In the genomic region with DNA sequence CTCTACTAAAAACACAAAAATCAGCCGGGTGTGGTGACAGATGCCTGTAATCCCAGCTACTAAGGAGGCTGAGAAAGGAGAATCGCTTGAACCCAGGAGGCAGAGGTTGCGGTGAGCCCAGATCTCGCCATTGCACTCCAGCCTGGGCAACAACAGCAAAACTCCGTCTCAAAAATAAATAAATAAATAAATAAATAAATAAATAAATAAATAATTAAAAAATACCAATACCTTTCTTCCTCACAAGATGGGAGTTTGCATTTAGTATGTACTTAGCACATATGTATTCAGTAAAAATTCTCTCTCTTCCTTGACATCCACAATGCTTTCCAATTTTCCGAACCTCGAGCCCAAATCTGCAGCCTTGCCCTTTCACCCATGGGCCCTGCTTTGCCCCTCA, we compare ENCODE assay signal across 1 cellular context.
TF ChIP-seq lines count a peak whose summit lies in the region.
"Not testable (repeated sequence)": the region's sequence is repeated elsewhere in the genome, so short reads cannot be mapped to it uniquely, and the experiment has no call there.

No MANE protein-coding gene starts in this region.

- not testable (repeated sequence) for H3K4me1 ChIP-seq in HEK293 (ENCODE audit: control insufficient read depth, insufficient read depth, low read length)

- H3K36me3 ChIP-seq in HEK293 (ENCODE audit: control insufficient read depth in 2 of 2, insufficient read depth in 1 of 2, low read length in 2 of 2): not testable (repeated sequence)

- not testable (repeated sequence) for H3K4me3 ChIP-seq in HEK293 (ENCODE audit: low read depth, low read length)

- POLR2A ChIA-PET in HEK293 (lab: Yijun Ruan, JAX): not testable (repeated sequence)

- H3K9me3 ChIP-seq in HEK293 (ENCODE audit: control insufficient read depth, insufficient read depth, low read depth, low read length): not testable (repeated sequence)

- not testable (repeated sequence) for TF ChIP-seq CTCF in HEK293 (tag by site-specific recombination; IDR thresholded peaks at IDR 0.05)

- CTCF ChIA-PET in HEK293 (lab: Yijun Ruan, JAX): not testable (repeated sequence)

- H3K27ac ChIP-seq in HEK293 (ENCODE audit: extremely low read depth, low read depth, low read length): not testable (repeated sequence)

TF ChIP-seq in HEK293, 187 proteins besides CTCF, POLR2A, EP300 and RAD21:
- TF ChIP-seq, protein P1, sequence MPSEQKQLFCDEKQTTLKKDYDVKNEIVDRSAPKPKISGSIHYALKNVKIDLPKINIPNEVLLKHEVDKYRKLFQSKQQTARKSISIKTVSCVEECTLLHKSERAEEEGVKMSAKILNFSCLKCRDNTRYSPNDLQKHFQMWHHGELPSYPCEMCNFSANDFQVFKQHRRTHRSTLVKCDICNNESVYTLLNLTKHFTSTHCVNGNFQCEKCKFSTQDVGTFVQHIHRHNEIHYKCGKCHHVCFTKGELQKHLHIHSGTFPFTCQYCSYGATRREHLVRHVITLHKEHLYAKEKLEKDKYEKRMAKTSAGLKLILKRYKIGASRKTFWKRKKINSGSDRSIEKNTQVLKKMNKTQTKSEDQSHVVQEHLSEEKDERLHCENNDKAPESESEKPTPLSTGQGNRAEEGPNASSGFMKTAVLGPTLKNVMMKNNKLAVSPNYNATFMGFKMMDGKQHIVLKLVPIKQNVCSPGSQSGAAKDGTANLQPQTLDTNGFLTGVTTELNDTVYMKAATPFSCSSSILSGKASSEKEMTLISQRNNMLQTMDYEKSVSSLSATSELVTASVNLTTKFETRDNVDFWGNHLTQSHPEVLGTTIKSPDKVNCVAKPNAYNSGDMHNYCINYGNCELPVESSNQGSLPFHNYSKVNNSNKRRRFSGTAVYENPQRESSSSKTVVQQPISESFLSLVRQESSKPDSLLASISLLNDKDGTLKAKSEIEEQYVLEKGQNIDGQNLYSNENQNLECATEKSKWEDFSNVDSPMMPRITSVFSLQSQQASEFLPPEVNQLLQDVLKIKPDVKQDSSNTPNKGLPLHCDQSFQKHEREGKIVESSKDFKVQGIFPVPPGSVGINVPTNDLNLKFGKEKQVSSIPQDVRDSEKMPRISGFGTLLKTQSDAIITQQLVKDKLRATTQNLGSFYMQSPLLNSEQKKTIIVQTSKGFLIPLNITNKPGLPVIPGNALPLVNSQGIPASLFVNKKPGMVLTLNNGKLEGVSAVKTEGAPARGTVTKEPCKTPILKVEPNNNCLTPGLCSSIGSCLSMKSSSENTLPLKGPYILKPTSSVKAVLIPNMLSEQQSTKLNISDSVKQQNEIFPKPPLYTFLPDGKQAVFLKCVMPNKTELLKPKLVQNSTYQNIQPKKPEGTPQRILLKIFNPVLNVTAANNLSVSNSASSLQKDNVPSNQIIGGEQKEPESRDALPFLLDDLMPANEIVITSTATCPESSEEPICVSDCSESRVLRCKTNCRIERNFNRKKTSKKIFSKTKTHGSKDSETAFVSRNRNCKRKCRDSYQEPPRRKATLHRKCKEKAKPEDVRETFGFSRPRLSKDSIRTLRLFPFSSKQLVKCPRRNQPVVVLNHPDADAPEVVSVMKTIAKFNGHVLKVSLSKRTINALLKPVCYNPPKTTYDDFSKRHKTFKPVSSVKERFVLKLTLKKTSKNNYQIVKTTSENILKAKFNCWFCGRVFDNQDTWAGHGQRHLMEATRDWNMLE (tag by site-specific recombination; conservative IDR thresholded peaks at IDR 0.05; ENCODE audit: low read depth): peak; percentile 58; the same call in 1 of the 2 replicates
- peak; percentile 58; the same call in 1 of the 2 replicates for TF ChIP-seq ZNF394 (tag by site-specific recombination; IDR thresholded peaks at IDR 0.05; ENCODE audit: borderline replicate concordance)
- peak; percentile 25; the same call in 1 of the 2 replicates for TF ChIP-seq ZNF623 (tag by site-specific recombination; IDR thresholded peaks at IDR 0.05)
- peak; percentile 23; the same call in 1 of the 2 replicates for TF ChIP-seq ZNF140 (tag by site-specific recombination; IDR thresholded peaks at IDR 0.05)
- peak; percentile 37; the same call in 1 of the 2 replicates for TF ChIP-seq ZBTB8A (tag by site-specific recombination; IDR thresholded peaks at IDR 0.05)
- peak; percentile 37 for TF ChIP-seq ZNF555 (tag by site-specific recombination; conservative IDR thresholded peaks at IDR 0.05)
- peak; percentile 53 for TF ChIP-seq ZNF426 (tag by site-specific recombination; IDR thresholded peaks at IDR 0.05)
- peak; percentile 13; the same call in 1 of the 2 replicates for TF ChIP-seq ZNF654 (tag by site-specific recombination; IDR thresholded peaks at IDR 0.05; ENCODE audit: low read depth)
- TF ChIP-seq, protein P2, sequence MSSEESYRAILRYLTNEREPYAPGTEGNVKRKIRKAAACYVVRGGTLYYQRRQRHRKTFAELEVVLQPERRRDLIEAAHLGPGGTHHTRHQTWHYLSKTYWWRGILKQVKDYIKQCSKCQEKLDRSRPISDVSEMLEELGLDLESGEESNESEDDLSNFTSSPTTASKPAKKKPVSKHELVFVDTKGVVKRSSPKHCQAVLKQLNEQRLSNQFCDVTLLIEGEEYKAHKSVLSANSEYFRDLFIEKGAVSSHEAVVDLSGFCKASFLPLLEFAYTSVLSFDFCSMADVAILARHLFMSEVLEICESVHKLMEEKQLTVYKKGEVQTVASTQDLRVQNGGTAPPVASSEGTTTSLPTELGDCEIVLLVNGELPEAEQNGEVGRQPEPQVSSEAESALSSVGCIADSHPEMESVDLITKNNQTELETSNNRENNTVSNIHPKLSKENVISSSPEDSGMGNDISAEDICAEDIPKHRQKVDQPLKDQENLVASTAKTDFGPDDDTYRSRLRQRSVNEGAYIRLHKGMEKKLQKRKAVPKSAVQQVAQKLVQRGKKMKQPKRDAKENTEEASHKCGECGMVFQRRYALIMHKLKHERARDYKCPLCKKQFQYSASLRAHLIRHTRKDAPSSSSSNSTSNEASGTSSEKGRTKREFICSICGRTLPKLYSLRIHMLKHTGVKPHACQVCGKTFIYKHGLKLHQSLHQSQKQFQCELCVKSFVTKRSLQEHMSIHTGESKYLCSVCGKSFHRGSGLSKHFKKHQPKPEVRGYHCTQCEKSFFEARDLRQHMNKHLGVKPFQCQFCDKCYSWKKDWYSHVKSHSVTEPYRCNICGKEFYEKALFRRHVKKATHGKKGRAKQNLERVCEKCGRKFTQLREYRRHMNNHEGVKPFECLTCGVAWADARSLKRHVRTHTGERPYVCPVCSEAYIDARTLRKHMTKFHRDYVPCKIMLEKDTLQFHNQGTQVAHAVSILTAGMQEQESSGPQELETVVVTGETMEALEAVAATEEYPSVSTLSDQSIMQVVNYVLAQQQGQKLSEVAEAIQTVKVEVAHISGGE (tag by site-specific recombination; conservative IDR thresholded peaks at IDR 0.05; ENCODE audit: low read depth): peak; percentile 66
TF ChIP-seq in HEK293: peak in this region for 9; not testable (repeated sequence) for 178.
